Comparison of ENCODE assay signal across 21 cellular contexts in genomic region chr16:10859020-10859419, GRCh38. TPM values are rescaled to one million over a fixed set of nuclear protein-coding genes. Genes with fewer than 3 reads are reported as not detected.
A peak's percentile ranks its signal among the peaks of the same experiment; 100 is the strongest.
DNase-seq lines count a peak whose midpoint lies in the region; ATAC-seq, FAIRE-seq and TF ChIP-seq lines count a peak whose summit lies in the region.
"Had no signal": no experiment of that assay in that cellular context is flagged by ENCODE, and none has a peak within 500 bp of the region (broad histone marks: within the 10 kb centered on the region; RNA-seq: fewer than 3 reads in every experiment).

No MANE protein-coding gene starts in this region.

- H3K4me3 Mint-ChIP-seq in natural killer cell: no peak overlapping the region
- H3K4me3 Mint-ChIP-seq in stimulated activated memory B cell treated with anti-CD40 and anti-IgM and Interleukin-4, amounts not matched to agents 10 μg/mL and 1 μg/mL and 100 μg/mL, for 72 hours: no peak overlapping the region
- H3K4me3 Mint-ChIP-seq: CD4-positive, CD25-positive, alpha-beta regulatory T cell had no signal

- in situ Hi-C loops in HepG2 (cut with HindIII; ENCODE audit: extremely low pct_ligation_motif_present, low pct_unique_long_range_greater_than_20kb) (no loop called here), GM12878 (cut with MboI) (no loop called here)

- no peak for FAIRE-seq in HepG2 (lab: Jason Lieb, UNC)
- FAIRE-seq in GM12878 (lab: Jason Lieb, UNC): no peak

- TF ChIP-seq CTCF in HepG2 (CRISPR knock-in tag; IDR thresholded peaks at IDR 0.05) (no peak), right lobe of liver (IDR thresholded peaks at IDR 0.05) (no peak), GM12878 (IDR thresholded peaks at IDR 0.05 in 2 of 3, conservative IDR thresholded peaks at IDR 0.05 in 1 of 3; ENCODE audit: control insufficient read depth in 2 of 3, extremely low read depth in 1 of 3, insufficient read depth in 1 of 3, low read depth in 3 of 3, low read length in 3 of 3) (no peak), natural killer cell (IDR thresholded peaks at IDR 0.05) (no peak)

- no peaks in the 10 kb centered on the region for H3K27me3 ChIP-seq in HepG2 (ENCODE audit: control insufficient read depth in 1 of 2, insufficient read depth in 2 of 2, low read length in 2 of 2)
- H3K27me3 ChIP-seq in right lobe of liver: no peaks in the 10 kb centered on the region
- no peaks in the 10 kb centered on the region for H3K27me3 ChIP-seq in GM12878 (replicated peaks in 1 of 2; ENCODE audit: control insufficient read depth in 2 of 2, insufficient read depth in 2 of 2, low read length in 1 of 2)

- SMC1A ChIA-PET in GM12878 (lab: Charles Lee; ENCODE audit: uncharacterized antibody, unreplicated experiment): interaction anchor here (1.0 kb wide), 1 partner anchor 51 kb away, joined by 3 read pairs; no protein-coding TSS in a partner anchor

- BruUV-seq in HepG2 (replicated peaks; lab: Mats Ljungman, UMichigan) (no TSS peak), GM12878 (replicated peaks; lab: Mats Ljungman, UMichigan) (no TSS peak)

- RAD21 ChIA-PET in GM12878 (lab: Charles Lee; ENCODE audit: unreplicated experiment): no interaction called here

- POLR2A ChIA-PET in HepG2 (lab: Yijun Ruan, JAX) (no interaction called here), GM12878 (lab: Charles Lee) (no interaction called here)

- no peaks in the 10 kb centered on the region for H3K9me3 ChIP-seq in HepG2 (ENCODE audit: low read length)
- H3K9me3 ChIP-seq in right lobe of liver: no peaks in the 10 kb centered on the region
- no peaks in the 10 kb centered on the region for H3K9me3 ChIP-seq in GM12878 (replicated peaks; ENCODE audit: control insufficient read depth, insufficient read depth, low read length)
- H3K9me3 ChIP-seq: SK-N-SH had no signal

- TF ChIP-seq EP300 in HepG2 (IDR thresholded peaks at IDR 0.05; ENCODE audit: low read depth in 2 of 2, low read length in 2 of 2) (no peak), HepG2 (CRISPR knock-in tag; IDR thresholded peaks at IDR 0.05; ENCODE audit: borderline replicate concordance) (no peak), GM12878 (IDR thresholded peaks at IDR 0.05; ENCODE audit: borderline replicate concordance in 1 of 2, control insufficient read depth in 1 of 2, low read depth in 2 of 2, low read length in 2 of 2) (no peak)

- no peaks in the 10 kb centered on the region for H3K36me3 ChIP-seq in HepG2 (replicated peaks in 1 of 2; ENCODE audit: control insufficient read depth in 1 of 2, insufficient read depth in 2 of 2, low read length in 2 of 2)
- H3K36me3 ChIP-seq in right lobe of liver: no peaks in the 10 kb centered on the region
- no peaks in the 10 kb centered on the region for H3K36me3 ChIP-seq in GM12878 (ENCODE audit: control insufficient read depth in 2 of 2, insufficient read depth in 2 of 2, low read length in 1 of 2)

- H3K79me2 ChIP-seq in HepG2 (ENCODE audit: insufficient read depth, low read length): no peaks in the 10 kb centered on the region
- H3K79me2 ChIP-seq in GM12878 (ENCODE audit: control insufficient read depth, insufficient read depth, low read length): no peaks in the 10 kb centered on the region

- 0 out of 2 replicates have a peak, but pooled peaks cover 5% of the 10 kb centered on the region for H3K4me1 ChIP-seq in HepG2 (ENCODE audit: insufficient read depth, low read length)
- H3K4me1 ChIP-seq in right lobe of liver: peaks cover 0 to 6% (median 0%) of the 10 kb centered on the region in 4 donors
- H3K4me1 ChIP-seq in GM12878 (ENCODE audit: control insufficient read depth, insufficient read depth, low read length): no peaks in the 10 kb centered on the region

- H3K27me3 Mint-ChIP-seq in natural killer cell (ENCODE audit: low read depth in 2 of 2): peaks cover 11 to 20% of the 10 kb centered on the region in 2 donors
- H3K27me3 Mint-ChIP-seq in stimulated activated memory B cell treated with anti-CD40 and anti-IgM and Interleukin-4, amounts not matched to agents 10 μg/mL and 1 μg/mL and 100 μg/mL, for 72 hours: no peaks in the 10 kb centered on the region

- no peaks in the 10 kb centered on the region for H3K36me3 Mint-ChIP-seq in natural killer cell
- peaks cover 19% of the 10 kb centered on the region for H3K36me3 Mint-ChIP-seq in stimulated activated memory B cell treated with anti-CD40 and anti-IgM and Interleukin-4, amounts not matched to agents 10 μg/mL and 1 μg/mL and 100 μg/mL, for 72 hours
- H3K36me3 Mint-ChIP-seq: CD4-positive, CD25-positive, alpha-beta regulatory T cell had no signal

- H3K27ac Mint-ChIP-seq in natural killer cell: peak overlapping the region; percentile 20 to 39
- peak overlapping the region; percentile 71 for H3K27ac Mint-ChIP-seq in stimulated activated memory B cell treated with anti-CD40 and anti-IgM and Interleukin-4, amounts not matched to agents 10 μg/mL and 1 μg/mL and 100 μg/mL, for 72 hours
- H3K27ac Mint-ChIP-seq: CD4-positive, CD25-positive, alpha-beta regulatory T cell had no signal

- H3K4me1 Mint-ChIP-seq in natural killer cell: peaks cover 0 to 10% of the 10 kb centered on the region in 2 donors
- peaks cover 36% of the 10 kb centered on the region for H3K4me1 Mint-ChIP-seq in stimulated activated memory B cell treated with anti-CD40 and anti-IgM and Interleukin-4, amounts not matched to agents 10 μg/mL and 1 μg/mL and 100 μg/mL, for 72 hours
- H3K4me1 Mint-ChIP-seq: CD4-positive, CD25-positive, alpha-beta regulatory T cell had no signal

- DNase-seq in HepG2 (ENCODE audit: low spot score) (no peak), right lobe of liver (no peak), GM12878 (ENCODE audit: low read depth, low spot score) (no peak), natural killer cell (no peak), DMS79 (lab: John Stamatoyannopoulos, UW) (no peak)
- DNase-seq: CD4-positive, CD25-positive, alpha-beta regulatory T cell; DMS79 treated with DMSO at 0.1 percent for 48 hours; GOT3; KG1; NCI-H1105; NCI-H146; NCI-H2029; NCI-H226; NCI-H510A treated with DMSO at 0.1 percent for 48 hours; NCI-H748 treated with DMSO at 0.1 percent for 48 hours; SIG-M5; SK-N-SH had no signal

- CTCF ChIA-PET in HepG2 (lab: Yijun Ruan, JAX; ENCODE audit: low intra/inter-chr PET ratio, low total read pairs): no interaction called here
- CTCF ChIA-PET in GM12878 (lab: Yijun Ruan, JAX): no interaction called here

- TF ChIP-seq POLR2A in HepG2 (IDR thresholded peaks at IDR 0.05; ENCODE audit: insufficient read depth in 1 of 2, low read depth in 2 of 2, low read length in 2 of 2) (no peak), right lobe of liver (IDR thresholded peaks at IDR 0.05) (no peak), GM12878 (IDR thresholded peaks at IDR 0.05; ENCODE audit: low read depth, low read length) (no peak)

- WGBS in HepG2 (ENCODE audit: low lambda C conversion rate): 58% methylated on average over 2 of the region's 2 CpGs
- WGBS in right lobe of liver (ENCODE audit: insufficient coverage, low coverage, low lambda C conversion rate, missing lambda C conversion rate): 32% methylated on average over 2 of the region's 2 CpGs
- 44% methylated on average over 2 of the region's 2 CpGs for WGBS in GM12878 (ENCODE audit: insufficient coverage, insufficient replicate concordance, low lambda C conversion rate, missing lambda C conversion rate)

- no peak for TF ChIP-seq RAD21 in HepG2 (CRISPR knock-in tag; IDR thresholded peaks at IDR 0.05)
- TF ChIP-seq RAD21 in GM12878 (IDR thresholded peaks at IDR 0.05; ENCODE audit: insufficient read depth, low read depth, low read length): no peak

- H2AFZ ChIP-seq in HepG2 (ENCODE audit: low read length) (no peak overlapping the region), GM12878 (ENCODE audit: control insufficient read depth, low read depth, low read length) (no peak overlapping the region)

- no peak overlapping the region for H3K9ac ChIP-seq in HepG2 (ENCODE audit: insufficient read depth, low read depth, low read length)
- no peak overlapping the region for H3K9ac ChIP-seq in GM12878 (ENCODE audit: control insufficient read depth, insufficient read depth, low read length)
- H3K9ac ChIP-seq: SK-N-SH had no signal

- H3K9me3 Mint-ChIP-seq in natural killer cell: peaks cover 7 to 8% of the 10 kb centered on the region in 2 donors
- H3K9me3 Mint-ChIP-seq in stimulated activated memory B cell treated with anti-CD40 and anti-IgM and Interleukin-4, amounts not matched to agents 10 μg/mL and 1 μg/mL and 100 μg/mL, for 72 hours: peaks cover 9% of the 10 kb centered on the region

- H4K20me1 ChIP-seq in HepG2 (ENCODE audit: insufficient read depth, low read length) (no peaks in the 10 kb centered on the region), GM12878 (ENCODE audit: control insufficient read depth, insufficient read depth) (no peaks in the 10 kb centered on the region)

- H3K27ac ChIP-seq in HepG2 (ENCODE audit: extremely low read length, insufficient read depth, low read length): no peak overlapping the region
- no peak overlapping the region for H3K27ac ChIP-seq in right lobe of liver
- no peak overlapping the region for H3K27ac ChIP-seq in GM12878 (ENCODE audit: control insufficient read depth, insufficient read depth)

- no peak overlapping the region for H3K4me2 ChIP-seq in HepG2 (ENCODE audit: low read depth, low read length)
- H3K4me2 ChIP-seq in GM12878 (ENCODE audit: control insufficient read depth, insufficient read depth): no peak overlapping the region
- H3K4me2 ChIP-seq: SK-N-SH had no signal

- no peak overlapping the region for H3K4me3 ChIP-seq in HepG2 (replicated peaks in 1 of 3; ENCODE audit: insufficient read depth in 1 of 3, low read depth in 2 of 3, low read length in 3 of 3)
- no peak overlapping the region for H3K4me3 ChIP-seq in right lobe of liver
- no peak overlapping the region for H3K4me3 ChIP-seq in GM12878

- intact Hi-C loops in HepG2 (cut with micrococcal nuclease; ENCODE audit: unreplicated experiment) (no loop called here), right lobe of liver (cut with DNase I) (no loop called here), GM12878 (cut with micrococcal nuclease; ENCODE audit: unreplicated experiment) (no loop called here), natural killer cell (cut with micrococcal nuclease) (no loop called here)

- ATAC-seq in HepG2 (no peak), right lobe of liver (no peak), GM12878 (no peak), natural killer cell (no peak), HG03175 (IDR thresholded peaks at IDR 0.05; ENCODE audit: unreplicated experiment) (no peak), HG02763 (IDR thresholded peaks at IDR 0.05; ENCODE audit: unreplicated experiment) (no peak)
- ATAC-seq in stimulated activated memory B cell treated with anti-CD40 and anti-IgM and Interleukin-4, amounts not matched to agents 10 μg/mL and 1 μg/mL and 100 μg/mL, for 72 hours: no peak

RNA-seq across cellular contexts. Expression of gene CIITA, which starts 18.0 kb away (rescaled TPM):
- 0.09 and 0.11 TPM in 2 replicates for total RNA-seq in HepG2 (2016; rRNA removed; fragmentation: Illumina TruSeq; extraction: Trizol)
- 0.09 TPM in 1 of 2 replicates, not detected in the other for total RNA-seq in HepG2 (2016; cell fraction: cytosol; rRNA removed; fragmentation: Illumina TruSeq; extraction: Trizol; ENCODE audit: low read depth)
- 0.10 and 0.13 TPM in 2 replicates for total RNA-seq in HepG2 (2016; cell fraction: insoluble cytoplasmic fraction; rRNA removed; fragmentation: Illumina TruSeq; extraction: Trizol)
- 0.09 and 0.21 TPM in 2 replicates for total RNA-seq in HepG2 (2016; cell fraction: membrane; rRNA removed; fragmentation: Illumina TruSeq; extraction: Trizol)
- total RNA-seq in HepG2 (2016; cell fraction: nucleus; rRNA removed; fragmentation: Illumina TruSeq; extraction: Trizol): 0.19 TPM in 1 of 2 replicates, not detected in the other
- 0.05 and 0.08 TPM in 2 replicates for polyA plus RNA-seq in HepG2 (2011; rRNA removed)
- polyA plus RNA-seq in HepG2 (2011; cell fraction: cytosol; rRNA removed): 0.10 and 0.11 TPM in 2 replicates
- polyA plus RNA-seq in HepG2 (2011; cell fraction: nucleus; rRNA removed): 0.28 and 0.47 TPM in 2 replicates
- 0.36 and 0.56 TPM in 2 replicates for polyA plus RNA-seq in HepG2 (2012)
- polyA plus RNA-seq in HepG2 (2016; cell fraction: cytosol; fragmentation: Illumina TruSeq; extraction: Trizol; ENCODE audit: low read depth): 0.11 and 0.14 TPM in 2 replicates
- 0.13 TPM in 1 of 2 replicates, not detected in the other for polyA plus RNA-seq in HepG2 (2016; cell fraction: insoluble cytoplasmic fraction; fragmentation: Illumina TruSeq; extraction: Trizol; ENCODE audit: low read depth)
- 0.24 TPM in 1 of 2 replicates, not detected in the other for polyA plus RNA-seq in HepG2 (2016; cell fraction: membrane; fragmentation: Illumina TruSeq; extraction: Trizol; ENCODE audit: low read depth)
- polyA plus RNA-seq in HepG2 (2016; cell fraction: nucleus; fragmentation: Illumina TruSeq; extraction: Trizol; ENCODE audit: insufficient read depth, low read depth): 0.15 TPM in 1 of 2 replicates, not detected in the other
- 0.06 and 1.5 TPM in 2 replicates for polyA minus RNA-seq in HepG2 (2011; rRNA and poly(A)+ RNA removed; ENCODE audit: low replicate concordance)
- polyA minus RNA-seq in HepG2 (2011; cell fraction: cytosol; rRNA and poly(A)+ RNA removed): 0.26 TPM in 1 of 2 replicates, not detected in the other
- 0.12 and 0.26 TPM in 2 replicates for polyA minus RNA-seq in HepG2 (2011; cell fraction: nucleus; rRNA and poly(A)+ RNA removed)
- 1 to 10 TPM in 5 of 6 experiments, under 1 TPM in 1; 0.95 to 6.4 (median 3.3) TPM for total RNA-seq in right lobe of liver
- total RNA-seq in GM12878 (2013; cell fraction: nucleolus; rRNA removed): 733 and 778 TPM in 2 replicates
- 49.6 and 51.4 TPM in 2 replicates for total RNA-seq in GM12878 (2014; rRNA removed)
- total RNA-seq in GM12878 (2014; rRNA removed; fragmentation: Illumina TruSeq; extraction: Trizol): 31.0 and 37.4 TPM in 2 replicates
- total RNA-seq in GM12878 (2021): 84.6 and 95.8 TPM in 2 replicates
- 32.4 TPM for polyA plus RNA-seq in GM12878 (2011; ENCODE audit: low read depth)
- 139 and 145 TPM in 2 replicates for polyA plus RNA-seq in GM12878 (2011; rRNA removed)
- 85.3 and 89.0 TPM in 2 replicates for polyA plus RNA-seq in GM12878 (2011; cell fraction: cytosol; rRNA removed)
- polyA plus RNA-seq in GM12878 (2011; cell fraction: nucleus; rRNA removed): 371 and 391 TPM in 2 replicates
- 50.3 and 56.0 TPM in 2 replicates for polyA plus RNA-seq in GM12878 (2012)
- polyA plus RNA-seq in GM12878 (2014; fragmentation: Illumina TruSeq; extraction: Trizol): 35.7 and 51.1 TPM in 2 replicates
- polyA plus RNA-seq in GM12878 (2014; fragmentation: Nextera tagmentation; extraction: Ambion mirVana): 10 to 100 TPM; 11.5 to 12.5 TPM
- polyA plus RNA-seq in GM12878 (2014; rRNA removed): 74.5 and 82.5 TPM in 2 replicates
- polyA plus RNA-seq in GM12878 (2016; fragmentation: Nextera tagmentation; extraction: Ambion mirVana): 10 to 100 TPM; 45.3 to 48.2 TPM
- polyA minus RNA-seq in GM12878 (2011; rRNA and poly(A)+ RNA removed): 158 and 163 TPM in 2 replicates
- 30.1 and 45.4 TPM in 2 replicates for polyA minus RNA-seq in GM12878 (2011; cell fraction: cytosol; rRNA and poly(A)+ RNA removed)
- 156 and 242 TPM in 2 replicates for polyA minus RNA-seq in GM12878 (2011; cell fraction: nucleus; rRNA and poly(A)+ RNA removed)
- total RNA-seq in natural killer cell: 10 to 100 TPM; 11.5 to 17.7 (median 14.4) TPM
- polyA plus RNA-seq: BJ had no signal

RNA-seq across cellular contexts. Expression of gene TVP23A, which starts 40.4 kb away (rescaled TPM):
- total RNA-seq in HepG2 (2016; rRNA removed; fragmentation: Illumina TruSeq; extraction: Trizol): not detected in 2 replicates
- not detected in 2 replicates for total RNA-seq in HepG2 (2016; cell fraction: cytosol; rRNA removed; fragmentation: Illumina TruSeq; extraction: Trizol; ENCODE audit: low read depth)
- 0.17 TPM in 1 of 2 replicates, not detected in the other for total RNA-seq in HepG2 (2016; cell fraction: insoluble cytoplasmic fraction; rRNA removed; fragmentation: Illumina TruSeq; extraction: Trizol)
- total RNA-seq in HepG2 (2016; cell fraction: membrane; rRNA removed; fragmentation: Illumina TruSeq; extraction: Trizol): not detected in 2 replicates
- not detected in 2 replicates for total RNA-seq in HepG2 (2016; cell fraction: nucleus; rRNA removed; fragmentation: Illumina TruSeq; extraction: Trizol)
- polyA plus RNA-seq in HepG2 (2011; rRNA removed): 0.01 TPM in 1 of 2 replicates, not detected in the other
- polyA plus RNA-seq in HepG2 (2011; cell fraction: cytosol; rRNA removed): not detected in 2 replicates
- not detected in 2 replicates for polyA plus RNA-seq in HepG2 (2011; cell fraction: nucleus; rRNA removed)
- 0.64 TPM in 2 replicates for polyA plus RNA-seq in HepG2 (2012)
- not detected in 2 replicates for polyA plus RNA-seq in HepG2 (2016; cell fraction: cytosol; fragmentation: Illumina TruSeq; extraction: Trizol; ENCODE audit: low read depth)
- polyA plus RNA-seq in HepG2 (2016; cell fraction: insoluble cytoplasmic fraction; fragmentation: Illumina TruSeq; extraction: Trizol; ENCODE audit: low read depth): not detected in 2 replicates
- not detected in 2 replicates for polyA plus RNA-seq in HepG2 (2016; cell fraction: membrane; fragmentation: Illumina TruSeq; extraction: Trizol; ENCODE audit: low read depth)
- polyA plus RNA-seq in HepG2 (2016; cell fraction: nucleus; fragmentation: Illumina TruSeq; extraction: Trizol; ENCODE audit: insufficient read depth, low read depth): not detected in 2 replicates
- not detected in 2 replicates for polyA minus RNA-seq in HepG2 (2011; rRNA and poly(A)+ RNA removed; ENCODE audit: low replicate concordance)
- polyA minus RNA-seq in HepG2 (2011; cell fraction: cytosol; rRNA and poly(A)+ RNA removed): not detected in 2 replicates
- polyA minus RNA-seq in HepG2 (2011; cell fraction: nucleus; rRNA and poly(A)+ RNA removed): not detected in 2 replicates
- total RNA-seq in right lobe of liver: under 1 TPM in 5 of 6 experiments, not detected in 1; 0.06 to 0.22 (median 0.13) TPM
- total RNA-seq in GM12878 (2013; cell fraction: nucleolus; rRNA removed): 10.6 and 11.7 TPM in 2 replicates
- total RNA-seq in GM12878 (2014; rRNA removed): 1.1 and 1.9 TPM in 2 replicates
- 1.5 and 1.7 TPM in 2 replicates for total RNA-seq in GM12878 (2014; rRNA removed; fragmentation: Illumina TruSeq; extraction: Trizol)
- total RNA-seq in GM12878 (2021): 1.6 and 1.7 TPM in 2 replicates
- 3.2 TPM for polyA plus RNA-seq in GM12878 (2011; ENCODE audit: low read depth)
- polyA plus RNA-seq in GM12878 (2011; rRNA removed): 2.6 and 2.8 TPM in 2 replicates
- 1.2 and 1.6 TPM in 2 replicates for polyA plus RNA-seq in GM12878 (2011; cell fraction: cytosol; rRNA removed)
- 1.2 and 1.8 TPM in 2 replicates for polyA plus RNA-seq in GM12878 (2011; cell fraction: nucleus; rRNA removed)
- 6.8 and 7.4 TPM in 2 replicates for polyA plus RNA-seq in GM12878 (2012)
- polyA plus RNA-seq in GM12878 (2014; fragmentation: Illumina TruSeq; extraction: Trizol): 1.9 and 2.8 TPM in 2 replicates
- 1 to 10 TPM; 4.6 to 6.4 TPM for polyA plus RNA-seq in GM12878 (2014; fragmentation: Nextera tagmentation; extraction: Ambion mirVana)
- 1.4 and 1.8 TPM in 2 replicates for polyA plus RNA-seq in GM12878 (2014; rRNA removed)
- 1 to 10 TPM; 3.4 to 3.6 TPM for polyA plus RNA-seq in GM12878 (2016; fragmentation: Nextera tagmentation; extraction: Ambion mirVana)
- 0.88 and 1.5 TPM in 2 replicates for polyA minus RNA-seq in GM12878 (2011; rRNA and poly(A)+ RNA removed)
- 0.94 TPM in 1 of 2 replicates, not detected in the other for polyA minus RNA-seq in GM12878 (2011; cell fraction: cytosol; rRNA and poly(A)+ RNA removed)
- 0.57 and 0.60 TPM in 2 replicates for polyA minus RNA-seq in GM12878 (2011; cell fraction: nucleus; rRNA and poly(A)+ RNA removed)
- total RNA-seq in natural killer cell: not detected
- polyA plus RNA-seq: BJ; CD4-positive, CD25-positive, alpha-beta regulatory T cell had no signal

Comparison
In these comparisons a context has a peak if more than half of its experiments do, and no peak if none do; other contexts are left out.
1. Of the 75 proteins assayed by ChIP-seq in both HepG2 and GM12878: peak only in HepG2: ZNF207; only in GM12878: NBN; in both: none; in neither: 72; mixed calls (peak in some experiments, not most) for 1.